Comparison of ENCODE assay signal across 16 cellular contexts in the genomic region with DNA sequence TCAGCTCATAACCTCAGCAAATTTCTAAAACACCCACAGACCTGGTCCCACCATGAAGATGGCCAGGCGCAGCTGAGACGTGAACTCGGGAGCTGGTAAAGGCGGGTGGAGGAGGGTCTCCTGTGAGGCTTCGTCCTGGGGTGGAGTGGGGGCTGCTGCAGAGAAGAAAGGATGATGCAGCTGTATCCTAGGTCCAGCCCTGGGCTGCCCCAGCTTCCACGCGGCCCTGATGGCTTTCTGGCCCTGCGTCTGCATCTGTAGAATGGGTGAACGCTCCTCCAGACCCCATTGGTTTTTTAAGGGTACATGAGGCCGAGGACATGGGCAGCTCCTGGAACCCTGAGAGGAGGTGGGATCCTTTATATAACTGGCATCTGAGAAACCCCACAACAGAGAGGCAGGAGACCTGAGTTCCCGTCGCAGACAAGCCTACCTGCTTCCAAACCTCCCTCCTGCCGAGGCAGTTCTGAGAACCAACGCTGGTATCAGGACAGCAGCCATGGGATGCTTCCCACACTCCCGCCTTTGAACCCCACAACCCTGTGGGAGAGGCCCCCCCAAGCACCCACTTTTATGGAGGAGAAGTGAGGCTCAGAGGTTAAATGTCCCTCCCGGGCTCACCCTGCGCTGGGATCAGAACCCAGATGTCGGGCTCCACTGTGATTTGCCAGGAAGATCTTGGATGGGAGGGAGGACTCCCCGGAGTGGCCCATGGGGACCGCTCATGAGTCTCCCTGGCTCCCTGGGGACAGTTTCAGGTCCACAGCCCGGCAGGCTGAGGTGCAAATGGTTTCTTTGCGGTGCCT. TPM values are rescaled to one million over a fixed set of nuclear protein-coding genes. Genes with fewer than 3 reads are reported as not detected.
"Had no signal": no experiment of that assay in that cellular context is flagged by ENCODE, and none has a peak within 500 bp of the region (broad histone marks: within the 10 kb centered on the region; RNA-seq: fewer than 3 reads in every experiment).

No MANE protein-coding gene starts in this region.

- H3K27ac Mint-ChIP-seq: activated CD4-positive, alpha-beta memory T cell treated with anti-CD3 and anti-CD28 coated beads for 36 hours; activated naive CD8-positive, alpha-beta T cell; memory B cell; stimulated activated naive B cell treated with anti-CD40 and anti-IgM and Interleukin-4, amounts not matched to agents 10 μg/mL and 1 μg/mL and 100 μg/mL, for 72 hours; type B pancreatic cell had no signal

- H3K4me1 Mint-ChIP-seq: memory B cell; stimulated activated naive B cell treated with anti-CD40 and anti-IgM and Interleukin-4, amounts not matched to agents 10 μg/mL and 1 μg/mL and 100 μg/mL, for 72 hours had no signal

- DNase-seq: activated CD4-positive, alpha-beta memory T cell treated with anti-CD3 and anti-CD28 coated beads for 36 hours; activated gamma-delta T cell; amygdala; hippocampal formation; small intestine; stimulated activated naive B cell treated with anti-CD40 and anti-IgM and Interleukin-4, amounts not matched to agents 10 μg/mL and 1 μg/mL and 100 μg/mL, for 72 hours; T-helper 9 cell had no signal

- ATAC-seq: esophagus mucosa; left colon; stimulated activated naive B cell treated with anti-CD40 and anti-IgM and Interleukin-4, amounts not matched to agents 10 μg/mL and 1 μg/mL and 100 μg/mL, for 72 hours had no signal

- H3K4me3 Mint-ChIP-seq: activated CD4-positive, alpha-beta memory T cell treated with anti-CD3 and anti-CD28 coated beads for 36 hours; activated naive CD8-positive, alpha-beta T cell; brain; memory B cell; stimulated activated naive B cell treated with anti-CD40 and anti-IgM and Interleukin-4, amounts not matched to agents 10 μg/mL and 1 μg/mL and 100 μg/mL, for 72 hours; type B pancreatic cell had no signal

- H3K9me3 Mint-ChIP-seq: activated CD4-positive, alpha-beta memory T cell treated with anti-CD3 and anti-CD28 coated beads for 36 hours had no signal

- H3K36me3 Mint-ChIP-seq: activated CD4-positive, alpha-beta memory T cell treated with anti-CD3 and anti-CD28 coated beads for 36 hours; activated naive CD8-positive, alpha-beta T cell; brain; memory B cell; type B pancreatic cell had no signal

RNA-seq across cellular contexts. Expression of a gene that starts 55.2 kb away (rescaled TPM):
- total RNA-seq: activated CD4-positive, alpha-beta memory T cell treated with anti-CD3 and anti-CD28 coated beads for 36 hours; dermis microvascular lymphatic vessel endothelial cell; esophagus mucosa; glomerular endothelial cell; left colon; subcutaneous adipose tissue had no signal
